7 cellular contexts compared by ENCODE assay signal in genomic region chrX:11588097-11588496, GRCh38.
"Had no signal": no experiment of that assay in that cellular context is flagged by ENCODE, and none has a peak within 500 bp of the region (broad histone marks: within the 10 kb centered on the region; RNA-seq: fewer than 3 reads in every experiment).

No MANE protein-coding gene starts in this region.

- FAIRE-seq: HTR-8/SVneo had no signal

- H3K9ac ChIP-seq: GM23248 had no signal

- H2AFZ ChIP-seq: GM23248 had no signal

- H3K4me1 ChIP-seq: HAP-1 had no signal

- H3K27ac ChIP-seq: GM23248 had no signal

- H3K4me3 ChIP-seq: GM23248, HAP-1 had no signal

- H3K9me3 ChIP-seq: HAP-1 had no signal

- DNase-seq: GM23248, GOT3, H7, HFFc6 had no signal

- ATAC-seq: HCT116 had no signal

- H3K36me3 ChIP-seq: HAP-1 had no signal
